Comparison of ENCODE assay signal across 15 cellular contexts in the genomic region with DNA sequence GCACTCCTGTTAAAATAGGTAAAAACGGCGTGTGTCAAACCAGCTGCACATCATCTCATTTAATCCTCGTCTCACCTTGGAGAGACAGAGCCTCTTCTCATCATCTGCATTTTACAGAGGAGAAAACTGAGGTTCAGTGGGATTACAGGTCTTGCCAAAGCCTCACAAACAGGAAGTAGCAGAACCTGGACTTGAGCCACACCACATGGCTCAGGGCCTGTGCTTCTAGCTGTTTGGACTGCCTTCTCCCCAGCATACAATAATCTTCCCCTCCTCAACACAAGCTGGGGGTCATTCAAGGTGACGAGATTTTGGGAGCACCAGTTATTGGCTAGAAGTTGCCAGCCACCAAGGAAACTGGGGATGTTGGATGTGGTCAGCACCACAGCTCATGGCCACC.
"Had no signal": no experiment of that assay in that cellular context is flagged by ENCODE, and none has a peak within 500 bp of the region (broad histone marks: within the 10 kb centered on the region; RNA-seq: fewer than 3 reads in every experiment).

No MANE protein-coding gene starts in this region.

- H3K27me3 Mint-ChIP-seq: activated naive CD8-positive, alpha-beta T cell treated with anti-CD3 and anti-CD28 coated beads, Interleukin-2, amount 10 ng/mL, durations not matched to agents 7 days and 5 days had no signal

- DNase-seq: activated CD4-positive, alpha-beta T cell treated with anti-CD3 and anti-CD28 coated beads, Interleukin-2, amount 50 U/mL, for 1 hour; activated naive CD4-positive, alpha-beta T cell; activated naive CD8-positive, alpha-beta T cell treated with anti-CD3 and anti-CD28 coated beads, Interleukin-2, amount 10 ng/mL, durations not matched to agents 7 days and 5 days; cerebellar nuclear complex; dermis blood vessel endothelial cell; effector memory CD8-positive, alpha-beta T cell; heart left ventricle; immature natural killer cell; pancreas; retina; stimulated activated CD4-positive, alpha-beta T cell treated with anti-CD3 and anti-CD28 coated beads, Interleukin-4, amount 100 ng/mL, for 24 hours; stimulated activated naive CD8-positive, alpha-beta T cell treated with anti-CD3 and anti-CD28 coated beads, Interleukin-15, Interleukin-2, amounts not matched to agents 100 U/mL and 50 U/mL, for 24 hours; trophoblast cell had no signal

- H3K27ac Mint-ChIP-seq: activated naive CD8-positive, alpha-beta T cell treated with anti-CD3 and anti-CD28 coated beads, Interleukin-2, amount 10 ng/mL, durations not matched to agents 7 days and 5 days; effector memory CD8-positive, alpha-beta T cell; immature natural killer cell; mesothelial cell of epicardium had no signal

- H3K4me3 Mint-ChIP-seq: activated naive CD8-positive, alpha-beta T cell treated with anti-CD3 and anti-CD28 coated beads, Interleukin-2, amount 10 ng/mL, durations not matched to agents 7 days and 5 days; effector memory CD8-positive, alpha-beta T cell; immature natural killer cell; mesothelial cell of epicardium had no signal

- H3K4me3 ChIP-seq: heart left ventricle, pancreas had no signal

- H3K36me3 Mint-ChIP-seq: activated naive CD8-positive, alpha-beta T cell treated with anti-CD3 and anti-CD28 coated beads, Interleukin-2, amount 10 ng/mL, durations not matched to agents 7 days and 5 days; immature natural killer cell; mesothelial cell of epicardium had no signal

- H3K4me1 Mint-ChIP-seq: immature natural killer cell, mesothelial cell of epicardium had no signal

- H3K9me3 Mint-ChIP-seq: activated naive CD8-positive, alpha-beta T cell treated with anti-CD3 and anti-CD28 coated beads, Interleukin-2, amount 10 ng/mL, durations not matched to agents 7 days and 5 days; effector memory CD8-positive, alpha-beta T cell; mesothelial cell of epicardium had no signal

- ATAC-seq: activated CD4-positive, CD25-positive, alpha-beta regulatory T cell treated with anti-CD3 and anti-CD28 coated beads, Interleukin-2, amount 50 U/mL, for 24 hours; effector memory CD8-positive, alpha-beta T cell; heart left ventricle; pancreas; stimulated activated naive CD8-positive, alpha-beta T cell treated with anti-CD3 and anti-CD28 coated beads, Interleukin-15, Interleukin-2, amounts not matched to agents 100 U/mL and 50 U/mL, for 24 hours had no signal
